ENCODE assay signal across 14 cellular contexts in the genomic region with DNA sequence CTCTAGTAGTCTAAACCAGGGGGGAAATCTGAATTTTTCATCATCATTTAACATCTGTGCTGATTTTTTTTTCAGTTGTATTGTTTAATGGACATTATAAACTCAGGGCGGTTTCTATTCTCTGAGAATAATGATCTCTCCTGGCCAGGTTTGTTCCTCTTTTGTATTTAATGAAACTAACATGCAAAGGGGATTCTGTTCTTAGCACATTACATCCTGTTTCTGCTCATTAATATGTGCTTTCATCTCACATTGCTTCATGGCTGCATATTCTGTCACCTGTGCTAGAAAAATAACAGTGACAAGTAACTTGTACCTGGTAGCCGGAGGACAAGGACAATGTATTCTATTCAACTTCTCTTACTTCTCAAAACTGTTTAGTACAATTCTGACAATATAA. TPM values are rescaled to one million over a fixed set of nuclear protein-coding genes. Genes with fewer than 3 reads are reported as not detected.
DNase-seq lines count a peak whose midpoint lies in the region; ATAC-seq and TF ChIP-seq lines count a peak whose summit lies in the region.
"Had no signal": no experiment of that assay in that cellular context is flagged by ENCODE, and none has a peak within 500 bp of the region (broad histone marks: within the 10 kb centered on the region; RNA-seq: fewer than 3 reads in every experiment).

No MANE protein-coding gene starts in this region.

- H3K4me3 ChIP-seq in PC-9, result no peak overlapping the region
- H3K4me3 ChIP-seq in suprapubic skin, result no peak overlapping the region
- H3K4me3 ChIP-seq: cardiac muscle cell, right atrium auricular region had no signal

- H3F3A ChIP-seq in PC-9 (ENCODE audit: insufficient read depth, low read depth), result peaks cover 18% of the 10 kb centered on the region

- intact Hi-C loops in activated CD4-positive, alpha-beta T cell treated with anti-CD3 and anti-CD28 coated beads, Interleukin-2, amount 10 ng/mL, durations not matched to agents 24 days and 14 days (cut with micrococcal nuclease), result no loop called here
- intact Hi-C loops in PC-9 (cut with micrococcal nuclease; ENCODE audit: unreplicated experiment), result no loop called here

- POLR2A ChIA-PET in PC-9 (lab: Charles Lee; ENCODE audit: unreplicated experiment), result no interaction called here
- POLR2A ChIA-PET in T-cell (lab: Charles Lee), result no interaction called here

- H3K27ac ChIP-seq in PC-9 (peak overlapping the region; percentile 54), suprapubic skin (peak overlapping the region; percentile 58)
- H3K27ac ChIP-seq: cardiac muscle cell, right atrium auricular region had no signal

- no peaks in the 10 kb centered on the region for H3K36me3 ChIP-seq in PC-9 (ENCODE audit: low read depth)
- H3K36me3 ChIP-seq in suprapubic skin, result no peaks in the 10 kb centered on the region
- H3K36me3 ChIP-seq: cardiac muscle cell, right atrium auricular region had no signal

- DNase-seq in activated CD4-positive, alpha-beta T cell treated with anti-CD3 and anti-CD28 coated beads, Interleukin-2, amount 10 ng/mL, durations not matched to agents 24 days and 14 days, result peak; percentile 24
- no peak for DNase-seq in activated CD4-positive, alpha-beta T cell treated with anti-CD3 and anti-CD28 coated beads, Interleukin-2, amount 50 U/mL, for 48 hours
- DNase-seq in PC-9 (no peak), suprapubic skin (ENCODE audit: low spot score in 2 of 2) (no peak), T-cell (no peak), iPS-NIHi7 (ENCODE audit: extremely low spot score) (no peak)
- DNase-seq in activated T-cell treated with anti-CD3 and anti-CD28 coated beads, Interleukin-2, amount 50 U/mL, for 24 hours, result no peak
- DNase-seq: activated CD4-positive, alpha-beta T cell treated with anti-CD3 and anti-CD28 coated beads, Interleukin-2, amount 50 U/mL, for 1 hour; H9; NCI-H526 had no signal

- TF ChIP-seq CTCF in PC-9 (conservative IDR thresholded peaks at IDR 0.05), result no peak
- TF ChIP-seq CTCF in suprapubic skin (IDR thresholded peaks at IDR 0.05), result no peak

- CTCF ChIA-PET in PC-9 (lab: Charles Lee) (no interaction called here), T-cell (lab: Charles Lee) (no interaction called here)

- H3K4me1 ChIP-seq in PC-9 (replicated peaks; ENCODE audit: insufficient read depth) (peaks cover 32% of the 10 kb centered on the region), suprapubic skin (peaks cover 34% of the 10 kb centered on the region)
- H3K4me1 ChIP-seq: right atrium auricular region had no signal

- no peak for TF ChIP-seq POLR2A in suprapubic skin (IDR thresholded peaks at IDR 0.05)

- H3K4me3 Mint-ChIP-seq in activated CD4-positive, alpha-beta T cell treated with anti-CD3 and anti-CD28 coated beads, Interleukin-2, amount 10 ng/mL, durations not matched to agents 24 days and 14 days, result no peak overlapping the region
- H3K4me3 Mint-ChIP-seq in activated T-cell treated with anti-CD3 and anti-CD28 coated beads, Interleukin-2, amount 50 U/mL, for 24 hours, result no peak overlapping the region
- H3K4me3 Mint-ChIP-seq in T-cell, result peak overlapping the region in 1 of 3 donors; percentile 60

- H3K9me3 ChIP-seq in PC-9 (ENCODE audit: insufficient read depth, low read depth), result 0 out of 2 replicates have a peak, but pooled peaks cover 3% of the 10 kb centered on the region
- H3K9me3 ChIP-seq in suprapubic skin, result no peaks in the 10 kb centered on the region
- H3K9me3 ChIP-seq: right atrium auricular region had no signal

- H2AFZ ChIP-seq in PC-9, result no peak overlapping the region

- H3K36me3 Mint-ChIP-seq in activated CD4-positive, alpha-beta T cell treated with anti-CD3 and anti-CD28 coated beads, Interleukin-2, amount 10 ng/mL, durations not matched to agents 24 days and 14 days (ENCODE audit: low read depth), result peaks cover 9% of the 10 kb centered on the region
- H3K36me3 Mint-ChIP-seq in activated T-cell treated with anti-CD3 and anti-CD28 coated beads, Interleukin-2, amount 50 U/mL, for 24 hours (ENCODE audit: low read depth), result peaks cover 15% of the 10 kb centered on the region
- H3K36me3 Mint-ChIP-seq in T-cell, result no peaks in the 10 kb centered on the region

- WGBS in suprapubic skin, result 89% methylated on average over 2 of the region's 2 CpGs

- no peaks in the 10 kb centered on the region for H3K27me3 Mint-ChIP-seq in activated CD4-positive, alpha-beta T cell treated with anti-CD3 and anti-CD28 coated beads, Interleukin-2, amount 10 ng/mL, durations not matched to agents 24 days and 14 days
- H3K27me3 Mint-ChIP-seq in activated T-cell treated with anti-CD3 and anti-CD28 coated beads, Interleukin-2, amount 50 U/mL, for 24 hours, result no peaks in the 10 kb centered on the region
- peaks cover 0 to 4% of the 10 kb centered on the region in 2 donors for H3K27me3 Mint-ChIP-seq in T-cell

- no peak overlapping the region; the same call in 1 of the 2 replicates for H3K4me2 ChIP-seq in PC-9

- H3K4me1 Mint-ChIP-seq in activated CD4-positive, alpha-beta T cell treated with anti-CD3 and anti-CD28 coated beads, Interleukin-2, amount 10 ng/mL, durations not matched to agents 24 days and 14 days, result peaks cover 10% of the 10 kb centered on the region
- peaks cover 11% of the 10 kb centered on the region for H3K4me1 Mint-ChIP-seq in activated T-cell treated with anti-CD3 and anti-CD28 coated beads, Interleukin-2, amount 50 U/mL, for 24 hours (ENCODE audit: low read depth)
- H3K4me1 Mint-ChIP-seq in T-cell, result peaks cover 3 to 8% (median 4%) of the 10 kb centered on the region in 3 donors

- ATAC-seq in HG02852 (IDR thresholded peaks at IDR 0.05; ENCODE audit: unreplicated experiment) (peak; percentile 45), T-cell (replicated peaks in 1 of 4) (no peak)

- H4K20me1 ChIP-seq in PC-9 (ENCODE audit: insufficient read depth), result no peaks in the 10 kb centered on the region

- no peaks in the 10 kb centered on the region for H3K9me2 ChIP-seq in PC-9 (ENCODE audit: insufficient read depth)

- H3K9me3 Mint-ChIP-seq in activated CD4-positive, alpha-beta T cell treated with anti-CD3 and anti-CD28 coated beads, Interleukin-2, amount 10 ng/mL, durations not matched to agents 24 days and 14 days, result no peaks in the 10 kb centered on the region
- no peaks in the 10 kb centered on the region for H3K9me3 Mint-ChIP-seq in activated T-cell treated with anti-CD3 and anti-CD28 coated beads, Interleukin-2, amount 50 U/mL, for 24 hours
- H3K9me3 Mint-ChIP-seq in T-cell, result no peaks in the 10 kb centered on the region
- H3K9me3 Mint-ChIP-seq: H9 had no signal

- no peaks in the 10 kb centered on the region for H3K79me2 ChIP-seq in PC-9 (ENCODE audit: low read depth)

- no peak overlapping the region for H3K27ac Mint-ChIP-seq in activated CD4-positive, alpha-beta T cell treated with anti-CD3 and anti-CD28 coated beads, Interleukin-2, amount 10 ng/mL, durations not matched to agents 24 days and 14 days
- no peak overlapping the region for H3K27ac Mint-ChIP-seq in activated T-cell treated with anti-CD3 and anti-CD28 coated beads, Interleukin-2, amount 50 U/mL, for 24 hours
- no peak overlapping the region for H3K27ac Mint-ChIP-seq in T-cell

- TF ChIP-seq EP300 in suprapubic skin (IDR thresholded peaks at IDR 0.05), result no peak

- BruUV-seq in PC-9 (replicated peaks; lab: Mats Ljungman, UMichigan), result no TSS peak

- H3K27me3 ChIP-seq in PC-9 (ENCODE audit: insufficient read depth, low read depth) (no peaks in the 10 kb centered on the region), suprapubic skin (no peaks in the 10 kb centered on the region)
- H3K27me3 ChIP-seq: right atrium auricular region had no signal

RNA-seq across cellular contexts. Expression of a gene that starts 0.8 kb away (rescaled TPM):
- 2.8 and 4.2 TPM in 2 replicates for total RNA-seq in activated CD4-positive, alpha-beta T cell treated with anti-CD3 and anti-CD28 coated beads, Interleukin-2, amount 10 ng/mL, durations not matched to agents 24 days and 14 days
- 3.4 and 4.3 TPM in 2 replicates for total RNA-seq in PC-9 (2021)
- 1 to 10 TPM; 1.6 to 5.1 (median 2.7) TPM for total RNA-seq in suprapubic skin
- total RNA-seq in T-cell, result 1 to 10 TPM; 3.3 to 8.2 (median 3.9) TPM
- total RNA-seq: cardiac muscle cell, right atrium auricular region, temporal lobe had no signal

RNA-seq across cellular contexts. Expression of a gene that starts 22.5 kb away (rescaled TPM):
- 152 and 163 TPM in 2 replicates for total RNA-seq in activated CD4-positive, alpha-beta T cell treated with anti-CD3 and anti-CD28 coated beads, Interleukin-2, amount 10 ng/mL, durations not matched to agents 24 days and 14 days
- 70.6 and 91.2 TPM in 2 replicates for total RNA-seq in PC-9 (2021)
- 10 to 100 TPM; 17.7 to 20.8 (median 20.1) TPM for total RNA-seq in suprapubic skin
- total RNA-seq in T-cell, result 100 to 1,000 TPM; 116 to 147 (median 140) TPM

RNA-seq across cellular contexts. Expression of a gene that starts 27.9 kb away (rescaled TPM):
- total RNA-seq in activated CD4-positive, alpha-beta T cell treated with anti-CD3 and anti-CD28 coated beads, Interleukin-2, amount 10 ng/mL, durations not matched to agents 24 days and 14 days, result 342 and 353 TPM in 2 replicates
- total RNA-seq in PC-9 (2021) (70.8 and 101 TPM in 2 replicates), suprapubic skin (10 to 100 TPM; 43.6 to 62.7 (median 49.0) TPM), T-cell (100 to 1,000 TPM; 131 to 171 (median 150) TPM)

RNA-seq across cellular contexts. Expression of a gene that starts 37.5 kb away (rescaled TPM):
- 275 and 283 TPM in 2 replicates for total RNA-seq in activated CD4-positive, alpha-beta T cell treated with anti-CD3 and anti-CD28 coated beads, Interleukin-2, amount 10 ng/mL, durations not matched to agents 24 days and 14 days
- total RNA-seq in PC-9 (2021) (23.1 and 23.4 TPM in 2 replicates), suprapubic skin (100 to 1,000 TPM in 2 of 4 donors, 10 to 100 TPM in 2; 90.7 to 126 (median 101) TPM), T-cell (100 to 1,000 TPM; 117 to 163 (median 147) TPM)

RNA-seq across cellular contexts. Expression of a gene that starts 38.0 kb away (rescaled TPM):
- total RNA-seq in activated CD4-positive, alpha-beta T cell treated with anti-CD3 and anti-CD28 coated beads, Interleukin-2, amount 10 ng/mL, durations not matched to agents 24 days and 14 days, result 249 and 257 TPM in 2 replicates
- total RNA-seq in PC-9 (2021) (37.6 and 48.4 TPM in 2 replicates), suprapubic skin (10 to 100 TPM; 12.6 to 35.8 (median 19.1) TPM), T-cell (100 to 1,000 TPM; 110 to 173 (median 134) TPM)
